ENCODE assay signal across 1 cellular context in the genomic region with DNA sequence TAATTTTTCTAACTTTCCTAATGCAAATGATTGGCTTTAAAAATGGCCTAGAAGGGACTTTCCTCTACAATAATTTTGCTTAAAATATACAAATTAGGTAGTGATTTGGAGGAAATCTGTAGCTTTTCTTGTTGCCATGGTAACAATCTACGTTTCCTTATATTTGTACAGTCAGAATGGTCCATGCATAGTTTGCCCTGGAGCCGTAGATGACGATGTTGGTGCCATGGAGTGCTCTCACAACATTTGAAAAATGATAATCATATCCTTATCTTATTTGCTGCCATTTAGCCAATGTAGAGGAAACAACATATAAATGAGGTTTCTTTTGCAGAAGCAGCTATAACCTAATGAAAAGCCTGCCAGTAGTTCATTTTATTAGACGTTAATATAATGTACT.
TF ChIP-seq lines count a peak whose summit lies in the region.

No MANE protein-coding gene starts in this region.

TF ChIP-seq in SK-N-SH, 30 proteins besides CTCF, POLR2A, EP300 and RAD21 (continued from another document):
- no peak for TF ChIP-seq MXI1 (IDR thresholded peaks at IDR 0.05; ENCODE audit: low read depth, low read length)
- TF ChIP-seq RXRA (IDR thresholded peaks at IDR 0.05; ENCODE audit: borderline replicate concordance, low read depth), result no peak
- TF ChIP-seq, protein P1, sequence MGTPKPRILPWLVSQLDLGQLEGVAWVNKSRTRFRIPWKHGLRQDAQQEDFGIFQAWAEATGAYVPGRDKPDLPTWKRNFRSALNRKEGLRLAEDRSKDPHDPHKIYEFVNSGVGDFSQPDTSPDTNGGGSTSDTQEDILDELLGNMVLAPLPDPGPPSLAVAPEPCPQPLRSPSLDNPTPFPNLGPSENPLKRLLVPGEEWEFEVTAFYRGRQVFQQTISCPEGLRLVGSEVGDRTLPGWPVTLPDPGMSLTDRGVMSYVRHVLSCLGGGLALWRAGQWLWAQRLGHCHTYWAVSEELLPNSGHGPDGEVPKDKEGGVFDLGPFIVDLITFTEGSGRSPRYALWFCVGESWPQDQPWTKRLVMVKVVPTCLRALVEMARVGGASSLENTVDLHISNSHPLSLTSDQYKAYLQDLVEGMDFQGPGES (IDR thresholded peaks at IDR 0.05; ENCODE audit: low read depth, low read length), result no peak
- TF ChIP-seq SIN3A (IDR thresholded peaks at IDR 0.05; ENCODE audit: borderline replicate concordance, low read depth, low read length), result no peak
